1 cellular context compared by ENCODE assay signal in genomic region chr14:24377660-24378059, GRCh38.
TF ChIP-seq lines count a peak whose summit lies in the region.

No MANE protein-coding gene starts in this region.

TF ChIP-seq in HepG2, 621 proteins besides CTCF, POLR2A, EP300 and RAD21:
- TF ChIP-seq ZNF761 (CRISPR knock-in tag; conservative IDR thresholded peaks at IDR 0.05) (no peak), CAMTA2 (CRISPR knock-in tag; IDR thresholded peaks at IDR 0.05; ENCODE audit: borderline replicate concordance) (0 out of 2 replicates have a peak, but pooled peaks have one; percentile 2), ZSCAN29 (CRISPR knock-in tag; conservative IDR thresholded peaks at IDR 0.05) (no peak), ZNF333 (CRISPR knock-in tag; IDR thresholded peaks at IDR 0.05; ENCODE audit: borderline replicate concordance) (0 out of 2 replicates have a peak, but pooled peaks have one; percentile 40), ZKSCAN5 (CRISPR knock-in tag; IDR thresholded peaks at IDR 0.05) (0 out of 2 replicates have a peak, but pooled peaks have one; percentile 24), NONO (IDR thresholded peaks at IDR 0.05) (0 out of 2 replicates have a peak, but pooled peaks have one; percentile 18), NONO (CRISPR knock-in tag; conservative IDR thresholded peaks at IDR 0.05) (no peak), PRPF4 (IDR thresholded peaks at IDR 0.05; ENCODE audit: low read depth, low read length, poor library complexity, severe bottlenecking) (no peak), ZNF572 (CRISPR knock-in tag; IDR thresholded peaks at IDR 0.05) (peak; percentile 59; the same call in 1 of the 2 replicates), PITX1 (CRISPR knock-in tag; IDR thresholded peaks at IDR 0.05) (peak; percentile 41; the same call in 1 of the 2 replicates), TRIM22 (IDR thresholded peaks at IDR 0.05) (no peak), MTA1 (CRISPR knock-in tag; IDR thresholded peaks at IDR 0.05; ENCODE audit: borderline replicate concordance) (no peak), PCBP1 (IDR thresholded peaks at IDR 0.05; ENCODE audit: borderline replicate concordance, low read depth, low read length) (no peak), ARID2 (CRISPR knock-in tag; IDR thresholded peaks at IDR 0.05; ENCODE audit: borderline replicate concordance) (no peak), NR3C1 (CRISPR knock-in tag; IDR thresholded peaks at IDR 0.05) (no peak), ZNF570 (CRISPR knock-in tag; IDR thresholded peaks at IDR 0.05; ENCODE audit: borderline replicate concordance) (no peak), DR1 (CRISPR knock-in tag; IDR thresholded peaks at IDR 0.05) (no peak), NRL (CRISPR knock-in tag; IDR thresholded peaks at IDR 0.05; ENCODE audit: borderline replicate concordance) (peak; percentile 65; the same call in 1 of the 2 replicates), SETDB1 (CRISPR knock-in tag; IDR thresholded peaks at IDR 0.05; ENCODE audit: borderline replicate concordance) (no peak), ZEB1 (IDR thresholded peaks at IDR 0.05; ENCODE audit: insufficient replicate concordance, low read depth) (no peak), POLR2G (IDR thresholded peaks at IDR 0.05; ENCODE audit: low read depth, low read length) (no peak), ZNF597 (CRISPR knock-in tag; IDR thresholded peaks at IDR 0.05) (no peak), KDM6A (CRISPR knock-in tag; IDR thresholded peaks at IDR 0.05; ENCODE audit: low read depth) (no peak), ZNF280B (CRISPR knock-in tag; IDR thresholded peaks at IDR 0.05; ENCODE audit: borderline replicate concordance) (0 out of 2 replicates have a peak, but pooled peaks have one; percentile 21), CREB1 (IDR thresholded peaks at IDR 0.05) (no peak), CREB1 (CRISPR knock-in tag; IDR thresholded peaks at IDR 0.05) (no peak), HIVEP1 (CRISPR knock-in tag; IDR thresholded peaks at IDR 0.05) (peak; percentile 23; the same call in 1 of the 2 replicates), ZNF282 (IDR thresholded peaks at IDR 0.05; ENCODE audit: partially characterized antibody) (no peak)
